Comparison of ENCODE assay signal across 1 cellular context in the genomic region with DNA sequence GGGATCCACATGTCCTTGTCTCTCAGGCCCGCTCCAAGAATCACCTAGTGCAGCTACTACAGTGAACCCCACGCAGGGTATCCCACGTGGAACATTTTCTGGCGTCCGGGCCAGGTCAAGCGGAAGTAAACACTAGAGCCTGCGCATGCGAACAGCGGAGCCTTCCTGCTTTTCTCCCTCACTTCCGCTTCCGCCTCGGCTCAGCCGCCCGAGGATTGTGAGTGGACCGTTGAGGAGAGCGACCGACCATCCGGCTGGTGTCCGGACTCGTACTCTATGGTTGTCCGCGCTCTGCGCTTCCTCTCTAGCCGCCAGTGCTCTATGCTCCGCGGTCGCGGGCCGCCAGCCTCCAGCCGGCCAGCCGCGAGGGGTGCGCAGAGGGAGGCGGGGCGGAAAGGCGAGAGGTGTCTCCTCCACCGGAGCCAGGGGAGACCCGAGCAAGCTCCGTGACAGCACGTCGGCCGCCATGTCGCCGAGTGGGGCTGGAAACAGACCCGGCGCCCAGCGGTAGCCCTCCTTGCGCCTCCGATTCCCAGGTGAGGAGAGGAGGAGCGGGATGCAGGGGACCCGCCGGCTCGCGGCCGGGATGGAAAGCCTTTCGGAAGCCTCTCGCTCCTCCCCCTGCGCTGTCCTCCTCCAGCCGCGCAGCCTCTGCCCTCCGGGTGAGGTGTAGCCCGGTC.
TF ChIP-seq lines count a peak whose summit lies in the region.

A gene with protein sequence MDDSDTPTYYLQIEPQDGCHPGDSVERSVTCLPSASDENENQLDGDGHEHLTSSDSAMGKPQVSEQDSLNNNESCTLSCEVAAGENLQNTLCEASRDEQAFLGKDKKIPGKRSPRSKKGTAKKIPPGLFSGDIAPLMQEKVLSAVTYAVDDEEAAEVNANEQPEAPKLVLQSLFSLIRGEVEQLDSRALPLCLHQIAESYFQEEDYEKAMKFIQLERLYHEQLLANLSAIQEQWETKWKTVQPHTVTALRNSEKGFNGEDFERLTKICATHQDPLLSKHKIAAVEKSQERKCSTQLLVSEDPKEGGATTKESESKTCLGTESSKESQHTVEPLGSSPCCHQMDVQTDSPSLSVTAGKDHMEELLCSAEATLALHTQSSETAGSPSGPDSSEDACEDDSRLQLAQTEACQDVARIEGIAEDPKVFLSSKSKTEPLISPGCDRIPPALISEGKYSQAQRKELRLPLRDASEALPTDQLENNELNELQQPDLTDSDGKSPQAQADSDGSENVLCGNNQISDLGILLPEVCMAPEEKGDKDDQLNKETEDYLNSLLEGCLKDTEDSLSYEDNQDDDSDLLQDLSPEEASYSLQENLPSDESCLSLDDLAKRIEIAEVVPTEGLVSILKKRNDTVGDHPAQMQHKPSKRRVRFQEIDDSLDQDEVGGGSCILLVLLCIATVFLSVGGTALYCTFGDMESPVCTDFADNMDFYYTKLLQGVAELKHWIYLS (plus strand): TSS at position 329 of the 680 bp plus-strand sequence. CDS start 25,107 bp downstream, outside the sequence.
A gene with protein sequence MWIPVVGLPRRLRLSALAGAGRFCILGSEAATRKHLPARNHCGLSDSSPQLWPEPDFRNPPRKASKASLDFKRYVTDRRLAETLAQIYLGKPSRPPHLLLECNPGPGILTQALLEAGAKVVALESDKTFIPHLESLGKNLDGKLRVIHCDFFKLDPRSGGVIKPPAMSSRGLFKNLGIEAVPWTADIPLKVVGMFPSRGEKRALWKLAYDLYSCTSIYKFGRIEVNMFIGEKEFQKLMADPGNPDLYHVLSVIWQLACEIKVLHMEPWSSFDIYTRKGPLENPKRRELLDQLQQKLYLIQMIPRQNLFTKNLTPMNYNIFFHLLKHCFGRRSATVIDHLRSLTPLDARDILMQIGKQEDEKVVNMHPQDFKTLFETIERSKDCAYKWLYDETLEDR (minus strand): TSS at position 134 of the 680 bp plus-strand sequence. CDS start 123 bp downstream, at position 11.

TF ChIP-seq in liver, 16 proteins besides CTCF, POLR2A, EP300 and RAD21 (continued from another document):
- TF ChIP-seq, protein P1, sequence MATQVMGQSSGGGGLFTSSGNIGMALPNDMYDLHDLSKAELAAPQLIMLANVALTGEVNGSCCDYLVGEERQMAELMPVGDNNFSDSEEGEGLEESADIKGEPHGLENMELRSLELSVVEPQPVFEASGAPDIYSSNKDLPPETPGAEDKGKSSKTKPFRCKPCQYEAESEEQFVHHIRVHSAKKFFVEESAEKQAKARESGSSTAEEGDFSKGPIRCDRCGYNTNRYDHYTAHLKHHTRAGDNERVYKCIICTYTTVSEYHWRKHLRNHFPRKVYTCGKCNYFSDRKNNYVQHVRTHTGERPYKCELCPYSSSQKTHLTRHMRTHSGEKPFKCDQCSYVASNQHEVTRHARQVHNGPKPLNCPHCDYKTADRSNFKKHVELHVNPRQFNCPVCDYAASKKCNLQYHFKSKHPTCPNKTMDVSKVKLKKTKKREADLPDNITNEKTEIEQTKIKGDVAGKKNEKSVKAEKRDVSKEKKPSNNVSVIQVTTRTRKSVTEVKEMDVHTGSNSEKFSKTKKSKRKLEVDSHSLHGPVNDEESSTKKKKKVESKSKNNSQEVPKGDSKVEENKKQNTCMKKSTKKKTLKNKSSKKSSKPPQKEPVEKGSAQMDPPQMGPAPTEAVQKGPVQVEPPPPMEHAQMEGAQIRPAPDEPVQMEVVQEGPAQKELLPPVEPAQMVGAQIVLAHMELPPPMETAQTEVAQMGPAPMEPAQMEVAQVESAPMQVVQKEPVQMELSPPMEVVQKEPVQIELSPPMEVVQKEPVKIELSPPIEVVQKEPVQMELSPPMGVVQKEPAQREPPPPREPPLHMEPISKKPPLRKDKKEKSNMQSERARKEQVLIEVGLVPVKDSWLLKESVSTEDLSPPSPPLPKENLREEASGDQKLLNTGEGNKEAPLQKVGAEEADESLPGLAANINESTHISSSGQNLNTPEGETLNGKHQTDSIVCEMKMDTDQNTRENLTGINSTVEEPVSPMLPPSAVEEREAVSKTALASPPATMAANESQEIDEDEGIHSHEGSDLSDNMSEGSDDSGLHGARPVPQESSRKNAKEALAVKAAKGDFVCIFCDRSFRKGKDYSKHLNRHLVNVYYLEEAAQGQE (IDR thresholded peaks at IDR 0.05), result peak; percentile 84
- TF ChIP-seq SP1 (IDR thresholded peaks at IDR 0.05) (peak; percentile 80), RXRA (IDR thresholded peaks at IDR 0.05) (peak; percentile 62 to 76), JUND (IDR thresholded peaks at IDR 0.05) (peak in 1 of 2 donors; percentile 8), TAF1 (conservative IDR thresholded peaks at IDR 0.05) (peak; percentile 93), GABPA (IDR thresholded peaks at IDR 0.05 in 1 of 2, conservative IDR thresholded peaks at IDR 0.05 in 1 of 2) (peak; percentile 97 to 99), HNF4G (IDR thresholded peaks at IDR 0.05) (no peak), HNF4A (conservative IDR thresholded peaks at IDR 0.05) (peak; percentile 17 to 39), YY1 (IDR thresholded peaks at IDR 0.05) (peak; percentile 89), EGR1 (IDR thresholded peaks at IDR 0.05; ENCODE audit: low read depth in 2 of 2) (peak; percentile 80 to 86), NR2F2 (IDR thresholded peaks at IDR 0.05) (peak; percentile 72)
- TF ChIP-seq, protein P2, sequence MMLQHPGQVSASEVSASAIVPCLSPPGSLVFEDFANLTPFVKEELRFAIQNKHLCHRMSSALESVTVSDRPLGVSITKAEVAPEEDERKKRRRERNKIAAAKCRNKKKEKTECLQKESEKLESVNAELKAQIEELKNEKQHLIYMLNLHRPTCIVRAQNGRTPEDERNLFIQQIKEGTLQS (IDR thresholded peaks at IDR 0.05), result no peak
- TF ChIP-seq, protein P3, sequence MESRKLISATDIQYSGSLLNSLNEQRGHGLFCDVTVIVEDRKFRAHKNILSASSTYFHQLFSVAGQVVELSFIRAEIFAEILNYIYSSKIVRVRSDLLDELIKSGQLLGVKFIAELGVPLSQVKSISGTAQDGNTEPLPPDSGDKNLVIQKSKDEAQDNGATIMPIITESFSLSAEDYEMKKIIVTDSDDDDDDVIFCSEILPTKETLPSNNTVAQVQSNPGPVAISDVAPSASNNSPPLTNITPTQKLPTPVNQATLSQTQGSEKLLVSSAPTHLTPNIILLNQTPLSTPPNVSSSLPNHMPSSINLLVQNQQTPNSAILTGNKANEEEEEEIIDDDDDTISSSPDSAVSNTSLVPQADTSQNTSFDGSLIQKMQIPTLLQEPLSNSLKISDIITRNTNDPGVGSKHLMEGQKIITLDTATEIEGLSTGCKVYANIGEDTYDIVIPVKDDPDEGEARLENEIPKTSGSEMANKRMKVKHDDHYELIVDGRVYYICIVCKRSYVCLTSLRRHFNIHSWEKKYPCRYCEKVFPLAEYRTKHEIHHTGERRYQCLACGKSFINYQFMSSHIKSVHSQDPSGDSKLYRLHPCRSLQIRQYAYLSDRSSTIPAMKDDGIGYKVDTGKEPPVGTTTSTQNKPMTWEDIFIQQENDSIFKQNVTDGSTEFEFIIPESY (IDR thresholded peaks at IDR 0.05), result peak; percentile 34
- TF ChIP-seq, protein P4, sequence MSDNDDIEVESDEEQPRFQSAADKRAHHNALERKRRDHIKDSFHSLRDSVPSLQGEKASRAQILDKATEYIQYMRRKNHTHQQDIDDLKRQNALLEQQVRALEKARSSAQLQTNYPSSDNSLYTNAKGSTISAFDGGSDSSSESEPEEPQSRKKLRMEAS (IDR thresholded peaks at IDR 0.05), result peak; percentile 98
TF ChIP-seq in liver: peak in this region for 12.
